9 cellular contexts compared by ENCODE assay signal in the genomic region with DNA sequence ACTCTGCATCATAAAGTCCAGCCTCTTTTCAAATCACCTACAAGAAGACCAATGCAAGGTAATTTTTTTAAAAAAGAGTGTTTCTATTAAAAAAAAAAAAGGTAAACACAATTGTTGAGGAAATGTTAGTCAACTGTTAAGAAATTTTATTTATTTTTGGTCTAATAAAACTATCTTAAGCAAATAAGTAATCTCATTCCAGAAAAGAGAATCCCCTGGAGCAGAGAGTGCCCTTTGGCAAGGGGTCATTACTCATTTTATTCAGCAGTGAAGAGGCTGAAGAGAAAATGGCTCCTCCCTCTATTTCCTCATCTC.
DNase-seq lines count a peak whose midpoint lies in the region; ATAC-seq and FAIRE-seq lines count a peak whose summit lies in the region.
"Had no signal": no experiment of that assay in that cellular context is flagged by ENCODE, and none has a peak within 500 bp of the region (broad histone marks: within the 10 kb centered on the region; RNA-seq: fewer than 3 reads in every experiment).

No MANE protein-coding gene starts in this region.

- ATAC-seq in HG03565 (IDR thresholded peaks at IDR 0.05; ENCODE audit: unreplicated experiment), result no peak

- DNase-seq in NCI-H2171 treated with DMSO at 0.1 percent for 48 hours (lab: John Stamatoyannopoulos, UW) (peak; percentile 32), NCI-H2171 (lab: John Stamatoyannopoulos, UW) (no peak), NCI-H460 (ENCODE audit: extremely low read depth, low read depth) (peak; percentile 67), caudate nucleus (lab: John Stamatoyannopoulos, UW) (no peak), small intestine (no peak), SIG-M5 treated with dmso at 0.1 percent for 504 hours (lab: John Stamatoyannopoulos, UW; ENCODE audit: unreplicated experiment) (no peak), SHP77 treated with DMSO at 0.1 percent for 48 hours (lab: John Stamatoyannopoulos, UW) (no peak)

- no peak for FAIRE-seq in small intestine (lab: Jason Lieb, UNC)

- H3K9me3 ChIP-seq in small intestine (ENCODE audit: control insufficient read depth, low read depth), result no peaks in the 10 kb centered on the region
- H3K9me3 ChIP-seq: BE2C had no signal

- H3K36me3 ChIP-seq in small intestine (ENCODE audit: control insufficient read depth in 2 of 2, insufficient read depth in 2 of 2, low read length in 2 of 2), result no peaks in the 10 kb centered on the region

- H3K27me3 ChIP-seq in small intestine (ENCODE audit: control insufficient read depth in 2 of 2, insufficient read depth in 2 of 2, low read length in 2 of 2), result no peaks in the 10 kb centered on the region
- H3K27me3 ChIP-seq: BE2C had no signal

- peak overlapping the region; percentile 29 for H3K27ac ChIP-seq in caudate nucleus (ENCODE audit: low read depth, low read length)
- peak overlapping the region; percentile 74 to 79 for H3K27ac ChIP-seq in small intestine (ENCODE audit: low read depth in 1 of 2, low read length in 1 of 2)

- peaks cover 5 to 14% of the 10 kb centered on the region in 2 donors for H3K4me1 ChIP-seq in small intestine (ENCODE audit: control insufficient read depth in 2 of 2, insufficient read depth in 1 of 2, low read depth in 1 of 2, low read length in 1 of 2)
- H3K4me1 ChIP-seq: BE2C had no signal

- no peak overlapping the region for H3K4me3 ChIP-seq in small intestine (ENCODE audit: low read depth in 1 of 2, low read length in 2 of 2)

Comparison
In these comparisons a context has a peak if more than half of its experiments do, and no peak if none do; other contexts are left out.
1. DNase-seq: peak in NCI-H2171 treated with DMSO at 0.1 percent for 48 hours (single experiment) and NCI-H460 (single experiment); none in NCI-H2171 (single experiment), caudate nucleus (0 of 61), small intestine (single experiment), SIG-M5 treated with dmso at 0.1 percent for 504 hours (single experiment) and SHP77 treated with DMSO at 0.1 percent for 48 hours (single experiment).